ENCODE assay signal across 8 cellular contexts in the genomic region with DNA sequence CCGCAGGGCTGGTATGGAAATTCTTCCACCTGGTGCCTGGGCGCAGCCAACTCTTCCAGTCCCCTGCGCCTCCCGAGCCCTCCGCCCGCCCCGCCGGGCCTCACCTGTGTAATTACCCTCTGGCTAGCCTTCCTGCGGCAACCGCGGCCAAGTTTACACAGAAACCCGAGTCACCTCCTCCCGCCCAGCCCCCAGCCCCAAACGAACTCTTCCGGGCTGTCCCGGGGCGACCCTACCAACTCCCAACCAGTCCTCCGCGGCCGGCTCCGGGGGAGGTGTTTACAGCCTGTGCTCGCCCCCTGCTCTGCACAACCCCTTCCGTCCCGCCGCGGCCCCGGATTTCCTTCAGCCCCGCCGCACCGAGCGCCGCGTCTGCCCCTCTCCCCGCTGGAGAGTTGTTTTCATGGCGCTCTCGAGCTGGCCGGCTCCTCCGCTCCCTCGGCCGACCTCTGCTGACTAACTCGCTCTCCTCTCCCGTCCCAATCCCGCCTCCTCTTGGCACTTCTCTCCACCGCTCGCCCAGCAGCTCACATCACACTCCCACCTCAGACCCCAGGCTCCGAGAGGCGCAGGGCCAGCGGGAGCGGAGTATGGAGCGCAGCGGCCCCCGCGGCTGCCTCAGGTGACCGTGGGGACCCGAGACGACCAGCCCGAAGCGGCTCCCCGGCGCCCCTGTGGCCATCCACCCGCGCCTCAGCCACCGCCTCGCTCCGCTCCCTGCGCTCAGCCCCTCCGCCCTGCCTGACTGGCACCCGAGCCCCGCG. TPM values are rescaled to one million over a fixed set of nuclear protein-coding genes. Genes with fewer than 3 reads are reported as not detected.
DNase-seq lines count a peak whose midpoint lies in the region; ATAC-seq and TF ChIP-seq lines count a peak whose summit lies in the region.

No MANE protein-coding gene starts in this region.

- TF ChIP-seq CTCF in BE2C (IDR thresholded peaks at IDR 0.05; ENCODE audit: low read depth, low read length), result no peak
- peak in 3 of 4 experiments; percentile 4 to 8 (median 5) for TF ChIP-seq CTCF in gastroesophageal sphincter (IDR thresholded peaks at IDR 0.05)
- TF ChIP-seq CTCF in neutrophil (IDR thresholded peaks at IDR 0.05), result no peak
- no peak for TF ChIP-seq CTCF in testis (IDR thresholded peaks at IDR 0.05)

- ATAC-seq in HG03460 (IDR thresholded peaks at IDR 0.05; ENCODE audit: unreplicated experiment) (peak; percentile 20), gastroesophageal sphincter (peak; percentile 78)

- no peak for TF ChIP-seq EP300 in gastroesophageal sphincter (IDR thresholded peaks at IDR 0.05)

- H3K27ac ChIP-seq in gastroesophageal sphincter (peak overlapping the region; percentile 92 to 98 (median 95)), neutrophil (peak overlapping the region; percentile 98), testis (peak overlapping the region; percentile 96 to 97)

- intact Hi-C loops in testis (cut with DNase I; ENCODE audit: low total_unique reads), result no loop called here

- 0% methylated on average over 1 of the region's 70 CpGs; no CpG with 5 or more reads in 1 of the 2 donors for WGBS in gastroesophageal sphincter (ENCODE audit: low coverage in 1 of 2), 2 donors
- 0 to 1% methylated on average over 47 to 56 of the region's 70 CpGs for WGBS in testis, 2 donors

- H3K36me3 ChIP-seq in BE2C, result peaks cover 3% of the 10 kb centered on the region
- peaks cover 0 to 25% of the 10 kb centered on the region in 2 donors for H3K36me3 ChIP-seq in gastroesophageal sphincter
- H3K36me3 ChIP-seq in neutrophil, result peaks cover 24% of the 10 kb centered on the region
- no peaks in the 10 kb centered on the region for H3K36me3 ChIP-seq in testis (ENCODE audit: low read depth, missing control alignments)

- no peaks in the 10 kb centered on the region for H3K4me1 ChIP-seq in BE2C
- peaks cover 5 to 55% (median 9%) of the 10 kb centered on the region in 3 donors for H3K4me1 ChIP-seq in gastroesophageal sphincter
- H3K4me1 ChIP-seq in neutrophil (ENCODE audit: control insufficient read depth in 1 of 2, insufficient read depth in 1 of 2, low read depth in 1 of 2, low read length in 1 of 2), result peaks cover 32 to 39% of the 10 kb centered on the region in 2 experiments
- peaks cover 24% of the 10 kb centered on the region for H3K4me1 ChIP-seq in testis

- peak; percentile 8 for TF ChIP-seq POLR2A in GM19193 (IDR thresholded peaks at IDR 0.05; ENCODE audit: extremely low read depth, insufficient read depth, insufficient read length)
- TF ChIP-seq POLR2A in gastroesophageal sphincter (IDR thresholded peaks at IDR 0.05), result no peak
- no peak for TF ChIP-seq POLR2A in testis (IDR thresholded peaks at IDR 0.05)

- H3K27me3 ChIP-seq in BE2C, result no peaks in the 10 kb centered on the region
- H3K27me3 ChIP-seq in gastroesophageal sphincter, result no peaks in the 10 kb centered on the region
- H3K27me3 ChIP-seq in neutrophil, result peaks cover 18% of the 10 kb centered on the region
- H3K27me3 ChIP-seq in testis, result no peaks in the 10 kb centered on the region

- no peaks in the 10 kb centered on the region for H3K9me3 ChIP-seq in BE2C
- no peaks in the 10 kb centered on the region for H3K9me3 ChIP-seq in gastroesophageal sphincter
- H3K9me3 ChIP-seq in neutrophil, result no peaks in the 10 kb centered on the region
- no peaks in the 10 kb centered on the region for H3K9me3 ChIP-seq in testis

- DNase-seq in BE2C, result peak; percentile 62
- peak; percentile 62 for DNase-seq in RPMI7951 (ENCODE audit: low read depth)
- peak; percentile 49 for DNase-seq in activated gamma-delta T cell treated with anti-CD3 and anti-CD28 coated beads, Interleukin-2, amount 50 U/mL, for 16 hours (ENCODE audit: low read depth)
- DNase-seq in testis, result peak; percentile 63

- H3K4me3 ChIP-seq in BE2C (ENCODE audit: low read depth, low read length) (peak overlapping the region; percentile 85), gastroesophageal sphincter (peak overlapping the region; percentile 67 to 81), neutrophil (ENCODE audit: low read depth in 1 of 2, low read length in 1 of 2) (peak overlapping the region; percentile 68 to 81), testis (peak overlapping the region; percentile 89 to 98)

RNA-seq across cellular contexts. Expression of a gene that starts 0.5 kb away (rescaled TPM):
- 31.6 TPM for polyA plus RNA-seq in BE2C (2012; ENCODE audit: insufficient read depth, insufficient read length, low read depth)
- 9.6 and 11.4 TPM in 2 replicates for total RNA-seq in RPMI7951 (2014; rRNA removed; shearing (Covaris generic))
- total RNA-seq in gastroesophageal sphincter (100 to 1,000 TPM in 1 of 4 donors, 10 to 100 TPM in 3; 32.6 to 105 (median 64.3) TPM), testis (100 to 1,000 TPM; 128 to 129 TPM)
- 37.9 TPM for polyA plus RNA-seq in testis (ENCODE audit: insufficient read depth, low read depth, low replicate concordance)

Comparison
In these comparisons a context has a peak if more than half of its experiments do, and no peak if none do; other contexts are left out.
1. Peak in every context shown above with its lines: DNase-seq, ATAC-seq, H3K4me3 ChIP-seq and H3K27ac ChIP-seq.
2. CTCF ChIP-seq: peak in gastroesophageal sphincter (3 of 4); none in BE2C (single experiment), neutrophil (single experiment) and testis (0 of 3).